8 cellular contexts compared by ENCODE assay signal in genomic region chr7:156892821-156893706, GRCh38. TPM values are rescaled to one million over a fixed set of nuclear protein-coding genes. Genes with fewer than 3 reads are reported as not detected.
DNase-seq lines count a peak whose midpoint lies in the region; ATAC-seq, FAIRE-seq and TF ChIP-seq lines count a peak whose summit lies in the region.

A gene with protein sequence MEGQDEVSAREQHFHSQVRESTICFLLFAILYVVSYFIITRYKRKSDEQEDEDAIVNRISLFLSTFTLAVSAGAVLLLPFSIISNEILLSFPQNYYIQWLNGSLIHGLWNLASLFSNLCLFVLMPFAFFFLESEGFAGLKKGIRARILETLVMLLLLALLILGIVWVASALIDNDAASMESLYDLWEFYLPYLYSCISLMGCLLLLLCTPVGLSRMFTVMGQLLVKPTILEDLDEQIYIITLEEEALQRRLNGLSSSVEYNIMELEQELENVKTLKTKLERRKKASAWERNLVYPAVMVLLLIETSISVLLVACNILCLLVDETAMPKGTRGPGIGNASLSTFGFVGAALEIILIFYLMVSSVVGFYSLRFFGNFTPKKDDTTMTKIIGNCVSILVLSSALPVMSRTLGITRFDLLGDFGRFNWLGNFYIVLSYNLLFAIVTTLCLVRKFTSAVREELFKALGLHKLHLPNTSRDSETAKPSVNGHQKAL (minus strand): TSS chr7:156893183. CDS start chr7:156892993, 190 bp downstream.

- no peak for FAIRE-seq in HepG2 (lab: Jason Lieb, UNC)

- TF ChIP-seq RAD21 in HepG2 (CRISPR knock-in tag; IDR thresholded peaks at IDR 0.05): peak; percentile 38; the same call in 1 of the 2 replicates

- POLR2A ChIA-PET in HepG2 (lab: Yijun Ruan, JAX): interaction anchor here (0.7 to 1.4 kb wide), 6 partner anchors 11 to 284 kb away, joined by 3 to 9 read pairs (median 3); partner anchors contain the start of genes MNX1 and NOM1

- CTCF ChIA-PET in HepG2 (lab: Yijun Ruan, JAX; ENCODE audit: low intra/inter-chr PET ratio, low total read pairs): no interaction called here

- peak within 1 kb of the TSS; percentile 90 to 95 (median 93) for H3K4me3 ChIP-seq in HepG2 (replicated peaks in 1 of 3; ENCODE audit: insufficient read depth in 1 of 3, low read depth in 2 of 3, low read length in 3 of 3)

- no peaks in the 10 kb centered on the region for H3K27me3 Mint-ChIP-seq in dendritic cell treated with granulocyte-macrophage colony-stimulating factor and Interleukin-4, amounts not matched to agents 40 ng/mL and 50 ng/mL, for 4 days

- H3K9me3 ChIP-seq in HepG2 (ENCODE audit: low read length): no peaks in the 10 kb centered on the region

- peak within 1 kb of the TSS; percentile 64 for H2AFZ ChIP-seq in HepG2 (ENCODE audit: low read length)

- TF ChIP-seq POLR2A in HepG2 (IDR thresholded peaks at IDR 0.05; ENCODE audit: insufficient read depth in 1 of 2, low read depth in 2 of 2, low read length in 2 of 2): peak; percentile 66 to 89

- H3K4me1 Mint-ChIP-seq in dendritic cell treated with granulocyte-macrophage colony-stimulating factor and Interleukin-4, amounts not matched to agents 40 ng/mL and 50 ng/mL, for 4 days (ENCODE audit: low read depth): peaks cover 42% of the 10 kb centered on the region

- H3K4me2 ChIP-seq in HepG2 (ENCODE audit: low read depth, low read length): peak within 1 kb of the TSS; percentile 85

- H3K36me3 Mint-ChIP-seq in dendritic cell treated with granulocyte-macrophage colony-stimulating factor and Interleukin-4, amounts not matched to agents 40 ng/mL and 50 ng/mL, for 4 days (ENCODE audit: low read depth): peaks cover 23% of the 10 kb centered on the region

- H3K4me1 ChIP-seq in HepG2 (ENCODE audit: insufficient read depth, low read length): peaks cover 34% of the 10 kb centered on the region

- H3K9me3 Mint-ChIP-seq in dendritic cell treated with granulocyte-macrophage colony-stimulating factor and Interleukin-4, amounts not matched to agents 40 ng/mL and 50 ng/mL, for 4 days: peaks cover 9% of the 10 kb centered on the region

- H4K20me1 ChIP-seq in HepG2 (ENCODE audit: insufficient read depth, low read length): peaks cover 6% of the 10 kb centered on the region; the same call in 1 of the 2 replicates

- peak within 1 kb of the TSS; percentile 89 for H3K9ac ChIP-seq in HepG2 (ENCODE audit: insufficient read depth, low read depth, low read length)

- no TSS peak for BruUV-seq in HepG2 (replicated peaks; lab: Mats Ljungman, UMichigan)

- ATAC-seq in GM19351 (IDR thresholded peaks at IDR 0.05; ENCODE audit: unreplicated experiment) (peak; percentile 70), HG03521 (IDR thresholded peaks at IDR 0.05; ENCODE audit: unreplicated experiment) (peak; percentile 80), HepG2 (peak; percentile 92)

- peak; percentile 68 for TF ChIP-seq CTCF in C4-2B (conservative IDR thresholded peaks at IDR 0.05)
- TF ChIP-seq CTCF in HepG2 (CRISPR knock-in tag; IDR thresholded peaks at IDR 0.05): peak; percentile 46

- H3K36me3 ChIP-seq in HepG2 (replicated peaks in 1 of 2; ENCODE audit: control insufficient read depth in 1 of 2, insufficient read depth in 2 of 2, low read length in 2 of 2): no peaks in the 10 kb centered on the region

- peaks cover 33% of the 10 kb centered on the region for H3K79me2 ChIP-seq in HepG2 (ENCODE audit: insufficient read depth, low read length)

- H3K4me3 Mint-ChIP-seq in dendritic cell treated with granulocyte-macrophage colony-stimulating factor and Interleukin-4, amounts not matched to agents 40 ng/mL and 50 ng/mL, for 4 days: peak within 1 kb of the TSS; percentile 90

- no peaks in the 10 kb centered on the region; a peak in 1 of 5 replicates for H3K27me3 ChIP-seq in HepG2 (ENCODE audit: control insufficient read depth in 1 of 2, insufficient read depth in 2 of 2, low read length in 2 of 2)

- TF ChIP-seq EP300 in HepG2 (IDR thresholded peaks at IDR 0.05; ENCODE audit: low read depth in 2 of 2, low read length in 2 of 2): no peak
- TF ChIP-seq EP300 in HepG2 (CRISPR knock-in tag; IDR thresholded peaks at IDR 0.05; ENCODE audit: borderline replicate concordance): no peak

- DNase-seq in NCI-H748 (lab: John Stamatoyannopoulos, UW; ENCODE audit: unreplicated experiment) (peak; percentile 93), HepG2 (ENCODE audit: low spot score) (peak; percentile 83)
- DNase-seq in activated CD4-positive, alpha-beta T cell treated with anti-CD3 and anti-CD28 coated beads, Interleukin-2, amount 50 U/mL, for 24 hours (ENCODE audit: low read depth in 1 of 2, low spot score in 1 of 2): peak; percentile 89 to 95
- peak; percentile 95 for DNase-seq in stimulated activated CD4-positive, alpha-beta T cell treated with anti-CD3 and anti-CD28 coated beads, Interleukin-4, amount 100 ng/mL, for 1 hour

- in situ Hi-C loops in HepG2 (cut with HindIII; ENCODE audit: extremely low pct_ligation_motif_present, low pct_unique_long_range_greater_than_20kb): no loop called here

- H3K27ac Mint-ChIP-seq in dendritic cell treated with granulocyte-macrophage colony-stimulating factor and Interleukin-4, amounts not matched to agents 40 ng/mL and 50 ng/mL, for 4 days: peak within 1 kb of the TSS; percentile 96

- peak within 1 kb of the TSS; percentile 84 for H3K27ac ChIP-seq in C4-2B
- H3K27ac ChIP-seq in HepG2 (ENCODE audit: extremely low read length, insufficient read depth, low read length): peak within 1 kb of the TSS; percentile 90

- under 1% methylated on average over 19 of the region's 97 CpGs for WGBS in HepG2 (ENCODE audit: low lambda C conversion rate)

- intact Hi-C loops in dendritic cell treated with granulocyte-macrophage colony-stimulating factor and Interleukin-4, amounts not matched to agents 40 ng/mL and 50 ng/mL, for 4 days (cut with micrococcal nuclease): loop anchor here (2.0 to 10.0 kb wide), 7 partner anchors 56 to 1598 kb away; partner anchors contain the start of genes DNAJB6, INSIG1, NOM1 and RNF32
- intact Hi-C loops in HepG2 (cut with micrococcal nuclease; ENCODE audit: unreplicated experiment): no loop called here

TF ChIP-seq in HepG2, 621 proteins besides CTCF, POLR2A, EP300 and RAD21 (continues in another document):
- TF ChIP-seq, protein P1, sequence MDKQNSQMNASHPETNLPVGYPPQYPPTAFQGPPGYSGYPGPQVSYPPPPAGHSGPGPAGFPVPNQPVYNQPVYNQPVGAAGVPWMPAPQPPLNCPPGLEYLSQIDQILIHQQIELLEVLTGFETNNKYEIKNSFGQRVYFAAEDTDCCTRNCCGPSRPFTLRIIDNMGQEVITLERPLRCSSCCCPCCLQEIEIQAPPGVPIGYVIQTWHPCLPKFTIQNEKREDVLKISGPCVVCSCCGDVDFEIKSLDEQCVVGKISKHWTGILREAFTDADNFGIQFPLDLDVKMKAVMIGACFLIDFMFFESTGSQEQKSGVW (CRISPR knock-in tag; IDR thresholded peaks at IDR 0.05; ENCODE audit: borderline replicate concordance): no peak
- TF ChIP-seq PHF8 (CRISPR knock-in tag; IDR thresholded peaks at IDR 0.05) (peak; percentile 78), EHMT2 (IDR thresholded peaks at IDR 0.05; ENCODE audit: borderline replicate concordance, low read depth, low read length) (no peak), ZNF343 (CRISPR knock-in tag; IDR thresholded peaks at IDR 0.05) (no peak), ZNF431 (CRISPR knock-in tag; IDR thresholded peaks at IDR 0.05; ENCODE audit: borderline replicate concordance, low read depth) (no peak), ZNF124 (CRISPR knock-in tag; IDR thresholded peaks at IDR 0.05) (no peak; the same call in 1 of the 2 replicates), KDM4B (CRISPR knock-in tag; IDR thresholded peaks at IDR 0.05) (no peak), FOXK2 (IDR thresholded peaks at IDR 0.05) (no peak), NFIB (CRISPR knock-in tag; IDR thresholded peaks at IDR 0.05; ENCODE audit: borderline replicate concordance) (no peak), KLF11 (CRISPR knock-in tag; IDR thresholded peaks at IDR 0.05) (no peak), HHEX (CRISPR knock-in tag; IDR thresholded peaks at IDR 0.05) (no peak)
- TF ChIP-seq, protein P2, sequence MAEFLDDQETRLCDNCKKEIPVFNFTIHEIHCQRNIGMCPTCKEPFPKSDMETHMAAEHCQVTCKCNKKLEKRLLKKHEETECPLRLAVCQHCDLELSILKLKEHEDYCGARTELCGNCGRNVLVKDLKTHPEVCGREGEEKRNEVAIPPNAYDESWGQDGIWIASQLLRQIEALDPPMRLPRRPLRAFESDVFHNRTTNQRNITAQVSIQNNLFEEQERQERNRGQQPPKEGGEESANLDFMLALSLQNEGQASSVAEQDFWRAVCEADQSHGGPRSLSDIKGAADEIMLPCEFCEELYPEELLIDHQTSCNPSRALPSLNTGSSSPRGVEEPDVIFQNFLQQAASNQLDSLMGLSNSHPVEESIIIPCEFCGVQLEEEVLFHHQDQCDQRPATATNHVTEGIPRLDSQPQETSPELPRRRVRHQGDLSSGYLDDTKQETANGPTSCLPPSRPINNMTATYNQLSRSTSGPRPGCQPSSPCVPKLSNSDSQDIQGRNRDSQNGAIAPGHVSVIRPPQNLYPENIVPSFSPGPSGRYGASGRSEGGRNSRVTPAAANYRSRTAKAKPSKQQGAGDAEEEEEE (CRISPR knock-in tag; IDR thresholded peaks at IDR 0.05; ENCODE audit: borderline replicate concordance): no peak

RNA-seq across cellular contexts. Expression of the gene that starts here (rescaled TPM):
- total RNA-seq in HepG2 (2016; rRNA removed; fragmentation: Illumina TruSeq; extraction: Trizol): 30.4 and 39.6 TPM in 2 replicates
- total RNA-seq in HepG2 (2016; cell fraction: cytosol; rRNA removed; fragmentation: Illumina TruSeq; extraction: Trizol; ENCODE audit: low read depth): 32.2 and 34.5 TPM in 2 replicates
- 31.7 and 39.8 TPM in 2 replicates for total RNA-seq in HepG2 (2016; cell fraction: insoluble cytoplasmic fraction; rRNA removed; fragmentation: Illumina TruSeq; extraction: Trizol)
- total RNA-seq in HepG2 (2016; cell fraction: membrane; rRNA removed; fragmentation: Illumina TruSeq; extraction: Trizol): 35.2 and 35.7 TPM in 2 replicates
- total RNA-seq in HepG2 (2016; cell fraction: nucleus; rRNA removed; fragmentation: Illumina TruSeq; extraction: Trizol): 74.2 and 80.7 TPM in 2 replicates
- polyA plus RNA-seq in HepG2 (2011; rRNA removed): 18.7 and 20.9 TPM in 2 replicates
- 14.8 and 17.5 TPM in 2 replicates for polyA plus RNA-seq in HepG2 (2011; cell fraction: cytosol; rRNA removed)
- polyA plus RNA-seq in HepG2 (2011; cell fraction: nucleus; rRNA removed): 48.7 and 53.2 TPM in 2 replicates
- 16.2 and 18.9 TPM in 2 replicates for polyA plus RNA-seq in HepG2 (2012)
- polyA plus RNA-seq in HepG2 (2016; cell fraction: cytosol; fragmentation: Illumina TruSeq; extraction: Trizol; ENCODE audit: low read depth): 6.0 and 6.1 TPM in 2 replicates
- 24.4 and 27.6 TPM in 2 replicates for polyA plus RNA-seq in HepG2 (2016; cell fraction: insoluble cytoplasmic fraction; fragmentation: Illumina TruSeq; extraction: Trizol; ENCODE audit: low read depth)
- polyA plus RNA-seq in HepG2 (2016; cell fraction: membrane; fragmentation: Illumina TruSeq; extraction: Trizol; ENCODE audit: low read depth): 16.2 and 17.5 TPM in 2 replicates
- polyA plus RNA-seq in HepG2 (2016; cell fraction: nucleus; fragmentation: Illumina TruSeq; extraction: Trizol; ENCODE audit: insufficient read depth, low read depth): 38.6 and 52.3 TPM in 2 replicates
- polyA minus RNA-seq in HepG2 (2011; rRNA and poly(A)+ RNA removed; ENCODE audit: low replicate concordance): 52.9 and 78.7 TPM in 2 replicates
- 24.6 and 26.7 TPM in 2 replicates for polyA minus RNA-seq in HepG2 (2011; cell fraction: cytosol; rRNA and poly(A)+ RNA removed)
- polyA minus RNA-seq in HepG2 (2011; cell fraction: nucleus; rRNA and poly(A)+ RNA removed): 160 and 168 TPM in 2 replicates

Comparison
In these comparisons a context has a peak if more than half of its experiments do, and no peak if none do; other contexts are left out.
1. Peak in every context shown above with its lines: DNase-seq, ATAC-seq, H3K4me3 ChIP-seq and H3K27ac ChIP-seq.